Comparison of ENCODE assay signal across 13 cellular contexts in genomic region chr3:141288331-141288990, GRCh38.
"Had no signal": no experiment of that assay in that cellular context is flagged by ENCODE, and none has a peak within 500 bp of the region (broad histone marks: within the 10 kb centered on the region; RNA-seq: fewer than 3 reads in every experiment).

No MANE protein-coding gene starts in this region.

- H3K4me3 ChIP-seq: tibial artery, vagina had no signal

- H3K9me3 Mint-ChIP-seq: activated naive CD4-positive, alpha-beta T cell treated with anti-CD3 and anti-CD28 coated beads for 36 hours; activated T-helper 2 cell treated with anti-CD3 and anti-CD28 coated beads, Interferon-gamma antibody, Interleukin-2, Interleukin-4, amounts not matched to agents 10 μg/mL and 5 μg/mL and 100 μg/mL, durations not matched to agents 14 hours and 24 hours and 36 hours; natural killer cell; stimulated activated memory B cell treated with anti-CD40 and anti-IgM and Interleukin-4, amounts not matched to agents 10 μg/mL and 1 μg/mL and 100 μg/mL, for 72 hours had no signal

- DNase-seq: activated naive CD4-positive, alpha-beta T cell treated with anti-CD3 and anti-CD28 coated beads for 36 hours; activated T-cell treated with anti-CD3 and anti-CD28 coated beads, Interleukin-2, amount 50 U/mL, for 1 hour; hypothalamus; mesendoderm; natural killer cell; posterior cingulate gyrus; stimulated activated CD4-positive, alpha-beta T cell treated with anti-CD3 and anti-CD28 coated beads, Interleukin-2, amount 100 ng/mL, for 48 hours; T-helper 9 cell had no signal

- H3K27ac Mint-ChIP-seq: activated naive CD4-positive, alpha-beta T cell treated with anti-CD3 and anti-CD28 coated beads for 36 hours; natural killer cell; stimulated activated memory B cell treated with anti-CD40 and anti-IgM and Interleukin-4, amounts not matched to agents 10 μg/mL and 1 μg/mL and 100 μg/mL, for 72 hours had no signal

- ATAC-seq: activated CD4-positive, CD25-positive, alpha-beta regulatory T cell treated with anti-CD3 and anti-CD28 coated beads, Interleukin-2, amount 50 U/mL, for 24 hours; natural killer cell; stimulated activated memory B cell treated with anti-CD40 and anti-IgM and Interleukin-4, amounts not matched to agents 10 μg/mL and 1 μg/mL and 100 μg/mL, for 72 hours had no signal

- H3K27me3 Mint-ChIP-seq: stimulated activated memory B cell treated with anti-CD40 and anti-IgM and Interleukin-4, amounts not matched to agents 10 μg/mL and 1 μg/mL and 100 μg/mL, for 72 hours had no signal

- H3K4me1 Mint-ChIP-seq: stimulated activated memory B cell treated with anti-CD40 and anti-IgM and Interleukin-4, amounts not matched to agents 10 μg/mL and 1 μg/mL and 100 μg/mL, for 72 hours had no signal

- H3K36me3 Mint-ChIP-seq: natural killer cell had no signal

- H3K4me3 Mint-ChIP-seq: activated naive CD4-positive, alpha-beta T cell treated with anti-CD3 and anti-CD28 coated beads for 36 hours; natural killer cell; stimulated activated memory B cell treated with anti-CD40 and anti-IgM and Interleukin-4, amounts not matched to agents 10 μg/mL and 1 μg/mL and 100 μg/mL, for 72 hours had no signal
